Comparison of ENCODE assay signal across 23 cellular contexts in the genomic region with DNA sequence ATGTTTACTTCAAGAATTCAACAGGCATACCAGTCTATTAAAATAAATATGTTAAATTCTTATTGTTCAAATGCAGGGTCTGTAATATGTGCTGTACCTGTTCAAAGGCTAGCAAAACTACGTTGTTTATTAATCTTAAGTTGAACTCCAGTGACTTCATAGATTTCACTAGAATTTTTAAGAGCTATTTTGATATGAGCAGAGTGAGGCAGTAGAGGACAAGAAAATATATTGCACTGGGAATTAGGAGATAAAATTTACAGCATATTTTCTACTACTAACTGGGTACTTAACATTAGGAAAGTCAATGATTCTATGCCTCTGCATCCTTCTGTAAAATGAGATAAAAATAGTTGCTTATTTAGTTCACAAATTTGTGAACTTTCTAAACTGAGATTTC.
"Had no signal": no experiment of that assay in that cellular context is flagged by ENCODE, and none has a peak within 500 bp of the region (broad histone marks: within the 10 kb centered on the region; RNA-seq: fewer than 3 reads in every experiment).

No MANE protein-coding gene starts in this region.

- H3K9me3 ChIP-seq: body of pancreas, MG63 had no signal

- H3K9me3 Mint-ChIP-seq: activated naive CD4-positive, alpha-beta T cell treated with anti-CD3 and anti-CD28 coated beads, Interleukin-2, amount 10 ng/mL, durations not matched to agents 7 days and 5 days; activated naive CD8-positive, alpha-beta T cell treated with anti-CD3 and anti-CD28 coated beads, Interleukin-2, amount 10 ng/mL, durations not matched to agents 7 days and 5 days; activated T-helper 2 cell treated with anti-CD3 and anti-CD28 coated beads, Interferon-gamma antibody, Interleukin-2, Interleukin-4, amounts not matched to agents 10 μg/mL and 5 μg/mL and 100 μg/mL, durations not matched to agents 14 hours and 24 hours and 36 hours; T-helper 1 cell treated with Interleukin-12 subunit alpha and Interleukin-12 subunit beta and Interleukin-4 antibody, amounts not matched to agents 30 μg/mL and 1 μg/mL, for 36 hours had no signal

- H3K36me3 ChIP-seq: MG63 had no signal

- H3K27me3 Mint-ChIP-seq: activated CD8-positive, alpha-beta T cell treated with anti-CD3 and anti-CD28 coated beads for 36 hours; activated naive CD4-positive, alpha-beta T cell treated with anti-CD3 and anti-CD28 coated beads, Interleukin-2, amount 10 ng/mL, durations not matched to agents 7 days and 5 days; activated naive CD8-positive, alpha-beta T cell treated with anti-CD3 and anti-CD28 coated beads, Interleukin-2, amount 10 ng/mL, durations not matched to agents 7 days and 5 days; IgD-negative memory B cell had no signal

- H3K27ac ChIP-seq: body of pancreas, KMS-11 had no signal

- ATAC-seq: activated CD4-positive, CD25-positive, alpha-beta regulatory T cell treated with anti-CD3 and anti-CD28 coated beads, Interleukin-2, amount 50 U/mL, for 24 hours; activated CD8-positive, alpha-beta T cell treated with anti-CD3 and anti-CD28 coated beads for 36 hours; activated T-cell treated with anti-CD3 and anti-CD28 coated beads, Interleukin-2, amount 50 U/mL, for 72 hours; body of pancreas had no signal

- H3K36me3 Mint-ChIP-seq: activated naive CD4-positive, alpha-beta T cell treated with anti-CD3 and anti-CD28 coated beads, Interleukin-2, amount 10 ng/mL, durations not matched to agents 7 days and 5 days; activated naive CD8-positive, alpha-beta T cell treated with anti-CD3 and anti-CD28 coated beads, Interleukin-2, amount 10 ng/mL, durations not matched to agents 7 days and 5 days; IgD-negative memory B cell had no signal

- H3K4me1 ChIP-seq: body of pancreas had no signal

- H3K4me1 Mint-ChIP-seq: activated naive CD4-positive, alpha-beta T cell treated with anti-CD3 and anti-CD28 coated beads, Interleukin-2, amount 10 ng/mL, durations not matched to agents 7 days and 5 days; activated naive CD8-positive, alpha-beta T cell treated with anti-CD3 and anti-CD28 coated beads, Interleukin-2, amount 10 ng/mL, durations not matched to agents 7 days and 5 days; IgD-negative memory B cell had no signal

- H3K4me3 ChIP-seq: body of pancreas, MG63 had no signal

- H3K27me3 ChIP-seq: body of pancreas, MG63 had no signal

- H3K4me2 ChIP-seq: KMS-11 had no signal

- H3K27ac Mint-ChIP-seq: activated CD8-positive, alpha-beta T cell treated with anti-CD3 and anti-CD28 coated beads for 36 hours; activated naive CD4-positive, alpha-beta T cell treated with anti-CD3 and anti-CD28 coated beads, Interleukin-2, amount 10 ng/mL, durations not matched to agents 7 days and 5 days; activated naive CD8-positive, alpha-beta T cell treated with anti-CD3 and anti-CD28 coated beads, Interleukin-2, amount 10 ng/mL, durations not matched to agents 7 days and 5 days; activated T-cell treated with anti-CD3 and anti-CD28 coated beads, Interleukin-2, amount 50 U/mL, for 72 hours; activated T-helper 2 cell treated with anti-CD3 and anti-CD28 coated beads, Interferon-gamma antibody, Interleukin-2, Interleukin-4, amounts not matched to agents 10 μg/mL and 5 μg/mL and 100 μg/mL, durations not matched to agents 14 hours and 24 hours and 36 hours; IgD-negative memory B cell; T-helper 1 cell treated with Interleukin-12 subunit alpha and Interleukin-12 subunit beta and Interleukin-4 antibody, amounts not matched to agents 30 μg/mL and 1 μg/mL, for 36 hours had no signal

- H3K9ac ChIP-seq: KMS-11 had no signal

- H3K4me3 Mint-ChIP-seq: activated CD8-positive, alpha-beta T cell treated with anti-CD3 and anti-CD28 coated beads for 36 hours; activated naive CD4-positive, alpha-beta T cell treated with anti-CD3 and anti-CD28 coated beads, Interleukin-2, amount 10 ng/mL, durations not matched to agents 7 days and 5 days; activated naive CD8-positive, alpha-beta T cell treated with anti-CD3 and anti-CD28 coated beads, Interleukin-2, amount 10 ng/mL, durations not matched to agents 7 days and 5 days; activated T-cell treated with anti-CD3 and anti-CD28 coated beads, Interleukin-2, amount 50 U/mL, for 72 hours; IgD-negative memory B cell; T-helper 1 cell treated with Interleukin-12 subunit alpha and Interleukin-12 subunit beta and Interleukin-4 antibody, amounts not matched to agents 30 μg/mL and 1 μg/mL, for 36 hours had no signal

- DNase-seq: activated CD4-positive, alpha-beta T cell treated with anti-CD3 and anti-CD28 coated beads for 4 hours; activated CD8-positive, alpha-beta memory T cell treated with anti-CD3 and anti-CD28 coated beads, Interleukin-2, amount 50 U/mL, for 4 hours; activated CD8-positive, alpha-beta T cell treated with anti-CD3 and anti-CD28 coated beads for 36 hours; activated gamma-delta T cell treated with Interleukin-2 at 50 U/mL for 16 hours; activated naive CD4-positive, alpha-beta T cell treated with anti-CD3 and anti-CD28 coated beads, Interleukin-2, amount 10 ng/mL, durations not matched to agents 7 days and 5 days; activated naive CD8-positive, alpha-beta T cell treated with anti-CD3 and anti-CD28 coated beads, Interleukin-2, amount 10 ng/mL, durations not matched to agents 7 days and 5 days; activated T-cell treated with anti-CD3 and anti-CD28 coated beads, Interleukin-2, amount 50 U/mL, for 72 hours; aorta; body of pancreas; MG63; MV-4-11; NCI-H1092 treated with DMSO at 0.1 percent for 48 hours; NCI-H1417 treated with DMSO at 0.1 percent for 48 hours; NCI-H2029; NCI-H345; NCI-H510A; NCI-H526 treated with DMSO at 0.1 percent for 48 hours; SIG-M5 had no signal
